ENCODE assay signal across 1 cellular context in genomic region chr3:5041315-5041714, GRCh38.
TF ChIP-seq lines count a peak whose summit lies in the region.

No MANE protein-coding gene starts in this region.

TF ChIP-seq in K562, 482 proteins besides CTCF, POLR2A, EP300 and RAD21 (continued from another document):
- TF ChIP-seq ZFP91 (CRISPR knock-in tag; IDR thresholded peaks at IDR 0.05) (no peak), SMARCC2 (IDR thresholded peaks at IDR 0.05; ENCODE audit: low read depth) (no peak), MTF1 (CRISPR knock-in tag; IDR thresholded peaks at IDR 0.05; ENCODE audit: borderline replicate concordance) (no peak), PHF8 (IDR thresholded peaks at IDR 0.05; ENCODE audit: borderline replicate concordance, low read length) (no peak), MAFG (tag; conservative IDR thresholded peaks at IDR 0.05) (no peak; the same call in 1 of the 2 replicates), SRSF1 (IDR thresholded peaks at IDR 0.05; ENCODE audit: low read depth, low read length) (no peak), ZNF274 (IDR thresholded peaks at IDR 0.05; ENCODE audit: borderline replicate concordance, low read depth, low read length) (no peak), MEIS2 (IDR thresholded peaks at IDR 0.05; ENCODE audit: partially characterized antibody) (no peak), ZNF592 (IDR thresholded peaks at IDR 0.05) (no peak), PPARD (CRISPR knock-in tag; IDR thresholded peaks at IDR 0.05) (no peak), ZNF785 (CRISPR knock-in tag; IDR thresholded peaks at IDR 0.05) (no peak), ARID2 (IDR thresholded peaks at IDR 0.05) (no peak), XRCC5 (IDR thresholded peaks at IDR 0.05; ENCODE audit: low read depth, low read length) (no peak)
